ENCODE assay signal across 1 cellular context in genomic region chr11:134457411-134458007, GRCh38. TPM values are rescaled to one million over a fixed set of nuclear protein-coding genes. Genes with fewer than 3 reads are reported as not detected.
"Had no signal": no experiment of that assay in that cellular context is flagged by ENCODE, and none has a peak within 500 bp of the region (broad histone marks: within the 10 kb centered on the region; RNA-seq: fewer than 3 reads in every experiment).

No MANE protein-coding gene starts in this region.

RNA-seq across cellular contexts. Expression of gene B3GAT1, which starts 45.5 kb away (rescaled TPM):
- total RNA-seq: activated B cell treated with CpG ODN at 0.5 μM for 24 hours had no signal
